1 cellular context compared by ENCODE assay signal in the genomic region with DNA sequence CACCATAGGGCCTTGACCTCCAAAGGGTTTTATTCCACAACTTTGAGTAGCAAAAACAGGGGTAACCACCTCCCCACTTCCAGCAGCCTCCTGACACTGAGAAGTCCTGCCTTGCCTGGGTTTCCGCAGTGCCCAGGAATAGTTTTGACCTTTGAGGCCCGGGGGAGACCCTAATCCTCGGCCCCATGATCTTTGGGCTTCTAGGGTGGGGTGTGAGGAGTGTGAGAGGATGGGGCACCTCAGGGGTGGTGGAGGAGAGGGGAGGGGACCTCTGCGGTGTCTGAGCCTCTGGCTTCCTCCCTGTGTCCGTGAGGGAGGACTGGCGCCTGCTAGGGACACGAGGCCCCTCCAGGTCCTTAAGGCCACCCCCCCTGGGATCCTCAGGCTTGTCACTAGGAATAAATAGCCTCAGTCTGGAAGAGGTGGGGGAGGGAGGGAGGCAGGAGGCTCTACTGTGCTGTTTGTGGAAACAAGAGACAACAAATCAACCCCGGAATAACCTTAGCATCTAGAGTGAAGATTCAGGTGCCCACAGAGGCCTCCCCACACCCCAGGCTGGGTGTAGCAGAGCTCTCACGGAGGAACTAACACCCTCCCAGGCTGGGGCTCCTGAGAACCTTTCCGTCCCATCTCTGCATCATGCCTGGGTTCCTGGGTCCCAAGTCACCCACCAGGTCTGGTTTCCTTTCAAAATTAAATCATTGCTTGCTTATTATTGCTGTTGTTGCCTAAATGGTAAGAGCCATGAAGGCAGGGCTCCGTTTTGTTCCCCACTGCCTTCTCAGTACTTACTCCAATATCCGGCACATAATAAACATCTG.
TF ChIP-seq lines count a peak whose summit lies in the region.

No MANE protein-coding gene starts in this region.

TF ChIP-seq in GM12878, 131 proteins besides CTCF, POLR2A, EP300 and RAD21:
- TF ChIP-seq KAT2A (conservative IDR thresholded peaks at IDR 0.05; ENCODE audit: control insufficient read depth, low read depth, low read length) (no peak), ZNF274 (IDR thresholded peaks at IDR 0.05; ENCODE audit: insufficient read depth, insufficient read length) (no peak), CHD1 (IDR thresholded peaks at IDR 0.05; ENCODE audit: low read depth, low read length) (no peak)
TF ChIP-seq in GM12878: peak in this region for 0.
